ENCODE assay signal across 1 cellular context in the genomic region with DNA sequence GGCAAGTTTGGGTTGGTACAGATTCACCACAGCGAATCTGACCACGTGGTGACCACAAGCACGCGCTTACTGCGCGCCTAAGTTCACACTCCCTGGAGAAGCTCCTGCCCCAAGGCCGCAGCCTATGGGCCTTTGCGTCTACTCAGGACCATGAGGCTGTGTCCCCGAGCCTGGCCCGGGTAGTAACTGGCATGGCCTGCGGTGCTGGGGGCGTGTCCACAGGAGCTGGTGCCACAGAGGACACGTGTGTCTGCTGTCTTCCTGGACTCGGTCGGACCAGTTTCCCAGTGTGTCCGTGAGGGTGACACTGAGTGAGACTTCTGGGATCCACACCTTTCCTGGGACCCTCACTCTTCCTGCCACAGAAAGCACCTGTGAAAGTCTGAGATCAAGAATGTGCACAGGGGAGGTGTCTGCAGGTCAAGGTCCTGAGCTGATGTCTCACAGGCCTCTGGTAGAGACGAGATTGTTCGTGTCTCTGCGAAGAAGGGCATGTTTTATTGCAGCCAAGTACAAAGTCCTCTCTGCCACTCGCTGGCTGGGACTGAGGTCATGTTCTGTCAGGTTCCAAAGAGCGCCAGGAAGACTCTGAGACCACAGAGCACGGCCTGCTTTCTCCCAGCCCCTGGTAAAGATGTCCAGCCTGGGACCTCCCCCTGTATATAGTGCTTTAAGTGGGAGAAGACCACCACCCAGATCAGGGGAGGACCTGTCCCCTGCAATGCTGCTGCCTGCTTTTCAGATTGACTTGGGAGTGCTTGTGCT.
TF ChIP-seq lines count a peak whose summit lies in the region.

No MANE protein-coding gene starts in this region.

TF ChIP-seq in HepG2, 621 proteins besides CTCF, POLR2A, EP300 and RAD21 (continued from another document and continues in another):
- TF ChIP-seq AFF4 (CRISPR knock-in tag; IDR thresholded peaks at IDR 0.05): no peak
- TF ChIP-seq SRY (CRISPR knock-in tag; IDR thresholded peaks at IDR 0.05): no peak; the same call in none of the 2 replicates
- no peak for TF ChIP-seq MLXIP (CRISPR knock-in tag; IDR thresholded peaks at IDR 0.05; ENCODE audit: borderline replicate concordance)
- no peak for TF ChIP-seq SP2 (CRISPR knock-in tag; IDR thresholded peaks at IDR 0.05)
- peak; percentile 72 for TF ChIP-seq TEAD3 (CRISPR knock-in tag; optimal IDR thresholded peaks at IDR 0.05; ENCODE audit: borderline replicate concordance)
- TF ChIP-seq FOXP4 (CRISPR knock-in tag; IDR thresholded peaks at IDR 0.05): peak; percentile 53; the same call in 1 of the 2 replicates
- TF ChIP-seq, protein P1, sequence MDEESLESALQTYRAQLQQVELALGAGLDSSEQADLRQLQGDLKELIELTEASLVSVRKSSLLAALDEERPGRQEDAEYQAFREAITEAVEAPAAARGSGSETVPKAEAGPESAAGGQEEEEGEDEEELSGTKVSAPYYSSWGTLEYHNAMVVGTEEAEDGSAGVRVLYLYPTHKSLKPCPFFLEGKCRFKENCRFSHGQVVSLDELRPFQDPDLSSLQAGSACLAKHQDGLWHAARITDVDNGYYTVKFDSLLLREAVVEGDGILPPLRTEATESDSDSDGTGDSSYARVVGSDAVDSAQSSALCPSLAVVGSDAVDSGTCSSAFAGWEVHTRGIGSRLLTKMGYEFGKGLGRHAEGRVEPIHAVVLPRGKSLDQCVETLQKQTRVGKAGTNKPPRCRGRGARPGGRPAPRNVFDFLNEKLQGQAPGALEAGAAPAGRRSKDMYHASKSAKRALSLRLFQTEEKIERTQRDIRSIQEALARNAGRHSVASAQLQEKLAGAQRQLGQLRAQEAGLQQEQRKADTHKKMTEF (CRISPR knock-in tag; IDR thresholded peaks at IDR 0.05): peak; percentile 64
- peak; percentile 78; the same call in 1 of the 2 replicates for TF ChIP-seq ZNF749 (CRISPR knock-in tag; IDR thresholded peaks at IDR 0.05; ENCODE audit: borderline replicate concordance)
- no peak for TF ChIP-seq GTF3A (CRISPR knock-in tag; conservative IDR thresholded peaks at IDR 0.05)
- TF ChIP-seq ZSCAN31 (CRISPR knock-in tag; IDR thresholded peaks at IDR 0.05; ENCODE audit: low read depth): peak; percentile 73; the same call in 1 of the 2 replicates
- TF ChIP-seq ARID3A (IDR thresholded peaks at IDR 0.05; ENCODE audit: low read depth, low read length): no peak
- peak; percentile 46; the same call in 1 of the 2 replicates for TF ChIP-seq ZNF430 (CRISPR knock-in tag; IDR thresholded peaks at IDR 0.05)
- no peak for TF ChIP-seq PBX3 (CRISPR knock-in tag; IDR thresholded peaks at IDR 0.05; ENCODE audit: borderline replicate concordance)
- TF ChIP-seq ARNT2 (CRISPR knock-in tag; IDR thresholded peaks at IDR 0.05; ENCODE audit: low read depth): peak; percentile 85
- TF ChIP-seq E2F2 (CRISPR knock-in tag; IDR thresholded peaks at IDR 0.05; ENCODE audit: borderline replicate concordance): no peak
- TF ChIP-seq ZKSCAN5 (CRISPR knock-in tag; IDR thresholded peaks at IDR 0.05): no peak; the same call in 1 of the 2 replicates
- 0 out of 2 replicates have a peak, but pooled peaks have one; percentile 59 for TF ChIP-seq NAIF1 (CRISPR knock-in tag; IDR thresholded peaks at IDR 0.05; ENCODE audit: borderline replicate concordance)
- TF ChIP-seq ZNF564 (CRISPR knock-in tag; IDR thresholded peaks at IDR 0.05): no peak
- TF ChIP-seq MED13 (CRISPR knock-in tag; IDR thresholded peaks at IDR 0.05): no peak
- no peak; the same call in 1 of the 2 replicates for TF ChIP-seq MEIS2 (CRISPR knock-in tag; IDR thresholded peaks at IDR 0.05)
- TF ChIP-seq, protein P2, sequence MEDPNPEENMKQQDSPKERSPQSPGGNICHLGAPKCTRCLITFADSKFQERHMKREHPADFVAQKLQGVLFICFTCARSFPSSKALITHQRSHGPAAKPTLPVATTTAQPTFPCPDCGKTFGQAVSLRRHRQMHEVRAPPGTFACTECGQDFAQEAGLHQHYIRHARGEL (CRISPR knock-in tag; IDR thresholded peaks at IDR 0.05): no peak
- peak; percentile 91 for TF ChIP-seq ZSCAN21 (CRISPR knock-in tag; IDR thresholded peaks at IDR 0.05; ENCODE audit: borderline replicate concordance)
- 0 out of 2 replicates have a peak, but pooled peaks have one; percentile 32 for TF ChIP-seq ZFP1 (CRISPR knock-in tag; IDR thresholded peaks at IDR 0.05)
- no peak for TF ChIP-seq NFE2 (CRISPR knock-in tag; IDR thresholded peaks at IDR 0.05)
- peak; percentile 64; the same call in 1 of the 2 replicates for TF ChIP-seq ZNF614 (CRISPR knock-in tag; IDR thresholded peaks at IDR 0.05; ENCODE audit: borderline replicate concordance)
- TF ChIP-seq ZNF510 (CRISPR knock-in tag; IDR thresholded peaks at IDR 0.05; ENCODE audit: low read depth): no peak
- TF ChIP-seq SNAPC2 (CRISPR knock-in tag; IDR thresholded peaks at IDR 0.05): no peak
- no peak; the same call in 1 of the 2 replicates for TF ChIP-seq ZNF451 (CRISPR knock-in tag; IDR thresholded peaks at IDR 0.05)
- peak; percentile 59; the same call in 1 of the 2 replicates for TF ChIP-seq SIX1 (CRISPR knock-in tag; IDR thresholded peaks at IDR 0.05; ENCODE audit: borderline replicate concordance)
- no peak for TF ChIP-seq RARG (CRISPR knock-in tag; IDR thresholded peaks at IDR 0.05; ENCODE audit: low read depth)
- TF ChIP-seq ZNF234 (CRISPR knock-in tag; conservative IDR thresholded peaks at IDR 0.05): no peak
- no peak for TF ChIP-seq ZNF776 (CRISPR knock-in tag; IDR thresholded peaks at IDR 0.05)
- no peak for TF ChIP-seq ZNF496 (CRISPR knock-in tag; IDR thresholded peaks at IDR 0.05; ENCODE audit: insufficient replicate concordance)
- no peak; the same call in 1 of the 2 replicates for TF ChIP-seq PATZ1 (CRISPR knock-in tag; IDR thresholded peaks at IDR 0.05)
- 0 out of 2 replicates have a peak, but pooled peaks have one; percentile 14 for TF ChIP-seq NFKB2 (CRISPR knock-in tag; IDR thresholded peaks at IDR 0.05; ENCODE audit: borderline replicate concordance)
- no peak for TF ChIP-seq ZC3H4 (CRISPR knock-in tag; IDR thresholded peaks at IDR 0.05; ENCODE audit: borderline replicate concordance)
- peak; percentile 32; the same call in 1 of the 2 replicates for TF ChIP-seq ZNF790 (CRISPR knock-in tag; IDR thresholded peaks at IDR 0.05; ENCODE audit: borderline replicate concordance)
